Comparison of ENCODE assay signal across 9 cellular contexts in the genomic region with DNA sequence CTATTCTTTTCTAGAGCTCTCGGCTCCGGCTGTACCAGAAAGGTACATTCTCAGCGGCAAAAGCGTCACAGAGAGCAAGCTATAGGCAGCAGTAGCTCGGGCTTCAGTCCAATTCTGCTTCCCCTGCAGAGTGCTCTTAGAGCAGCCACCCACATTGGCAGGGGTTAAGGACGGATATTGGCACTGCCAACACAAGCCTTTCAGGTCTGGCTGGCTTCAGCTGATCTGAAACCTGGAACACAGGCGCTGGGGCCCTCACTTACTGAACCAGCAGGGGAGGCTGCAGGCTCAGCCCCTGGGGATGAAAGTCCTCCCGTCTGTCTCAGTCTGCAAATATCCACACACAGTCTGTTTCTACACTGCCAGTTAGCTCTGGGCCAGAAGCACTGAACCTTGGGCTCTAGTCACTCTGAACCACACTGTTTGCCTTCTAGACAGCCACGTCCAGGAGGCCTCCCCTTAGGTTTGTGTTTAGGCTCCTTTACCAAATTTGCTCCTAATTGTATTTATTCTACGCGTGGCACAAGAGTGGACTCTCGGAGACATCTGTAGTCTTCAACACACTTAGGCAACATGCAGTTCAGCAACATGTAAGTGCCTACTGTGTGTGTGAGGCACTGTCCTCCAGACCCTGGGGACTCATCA. TPM values are rescaled to one million over a fixed set of nuclear protein-coding genes. Genes with fewer than 3 reads are reported as not detected.
DNase-seq lines count a peak whose midpoint lies in the region; ATAC-seq and TF ChIP-seq lines count a peak whose summit lies in the region.
"Had no signal": no experiment of that assay in that cellular context is flagged by ENCODE, and none has a peak within 500 bp of the region (broad histone marks: within the 10 kb centered on the region; RNA-seq: fewer than 3 reads in every experiment).

No MANE protein-coding gene starts in this region.

- H3K4me2 ChIP-seq in neuronal stem cell (ENCODE audit: insufficient read depth, low read length, poor library complexity, severe bottlenecking), result no peak overlapping the region

- no peak overlapping the region for H2BK12ac ChIP-seq in neuronal stem cell (ENCODE audit: low read length)

- H3K4me1 ChIP-seq in esophagus squamous epithelium, result peaks cover 11 to 51% (median 23%) of the 10 kb centered on the region in 3 donors
- peaks cover 6 to 11% of the 10 kb centered on the region in 2 donors for H3K4me1 ChIP-seq in neuronal stem cell (ENCODE audit: control insufficient read depth in 2 of 2, insufficient read depth in 1 of 2, low read depth in 1 of 2, low read length in 2 of 2)

- DNase-seq in EH (ENCODE audit: low read depth) (peak; percentile 62), NCI-H446 (lab: John Stamatoyannopoulos, UW) (peak; percentile 60 to 86), esophagus squamous epithelium (lab: John Stamatoyannopoulos, UW) (no peak), neuronal stem cell (ENCODE audit: low spot score) (no peak), CD1c-positive myeloid dendritic cell (ENCODE audit: extremely low spot score) (no peak), DMS153 (lab: John Stamatoyannopoulos, UW) (no peak)

- no peak overlapping the region for H2BK15ac ChIP-seq in neuronal stem cell (ENCODE audit: low read length)

- intact Hi-C loops in esophagus squamous epithelium (cut with DNase I), result loop anchor here (10.0 kb wide), 1 partner anchor 150 kb away; no protein-coding TSS in a partner anchor

- no peak overlapping the region for H3K9ac ChIP-seq in neuronal stem cell (ENCODE audit: low read depth, low read length, poor library complexity)

- H3K36me3 ChIP-seq in esophagus squamous epithelium (peaks cover 0 to 6% (median 0%) of the 10 kb centered on the region in 3 donors), neuronal stem cell (replicated peaks in 1 of 2; ENCODE audit: control insufficient read depth in 2 of 2, insufficient read depth in 2 of 2, low read length in 2 of 2) (peaks cover 0 to 7% of the 10 kb centered on the region in 2 donors)

- no peaks in the 10 kb centered on the region for H3K79me1 ChIP-seq in neuronal stem cell (ENCODE audit: low read depth, low read length)

- H3K27ac ChIP-seq in esophagus squamous epithelium (peak overlapping the region; percentile 20 to 67 (median 53)), neuronal stem cell (replicated peaks; ENCODE audit: low read length) (no peak overlapping the region)
- H3K27ac ChIP-seq: epithelial cell of prostate had no signal

- TF ChIP-seq CTCF in esophagus squamous epithelium (IDR thresholded peaks at IDR 0.05), result peak in 5 of 6 experiments; percentile 55 to 88 (median 86)

- WGBS in esophagus squamous epithelium, 2 donors, result 41 to 47% methylated on average over 8 to 10 of the region's 12 CpGs
- WGBS in neuronal stem cell (ENCODE audit: extremely low coverage in 2 of 2, insufficient read length in 2 of 2, insufficient replicate concordance in 1 of 2), 2 donors, result no CpG with 5 or more reads among the region's 12 CpGs

- H3K4me3 ChIP-seq in esophagus squamous epithelium (no peak overlapping the region), neuronal stem cell (ENCODE audit: low read length in 2 of 2) (no peak overlapping the region)

- ATAC-seq in HG02571 (IDR thresholded peaks at IDR 0.05; ENCODE audit: unreplicated experiment) (no peak), GM18861 (IDR thresholded peaks at IDR 0.05; ENCODE audit: unreplicated experiment) (no peak)

- no peak overlapping the region for H2BK120ac ChIP-seq in neuronal stem cell (ENCODE audit: low read depth, low read length)

- no peak overlapping the region for H3K14ac ChIP-seq in neuronal stem cell (ENCODE audit: low read length)

- no peak overlapping the region for H3K23ac ChIP-seq in neuronal stem cell (ENCODE audit: low read depth, low read length, poor library complexity)

- peak overlapping the region; percentile 42 for H3K18ac ChIP-seq in neuronal stem cell (ENCODE audit: low read length)

- no peak overlapping the region for H2AFZ ChIP-seq in neuronal stem cell (ENCODE audit: low read length)

- no peak overlapping the region for H4K91ac ChIP-seq in neuronal stem cell (ENCODE audit: low read depth, low read length, poor library complexity)

- no peaks in the 10 kb centered on the region for H3K27me3 ChIP-seq in esophagus squamous epithelium
- no peaks in the 10 kb centered on the region for H3K27me3 ChIP-seq in neuronal stem cell (ENCODE audit: control insufficient read depth in 3 of 3, insufficient read depth in 3 of 3, low read depth in 1 of 3, low read length in 3 of 3)

- no peak overlapping the region for H3K4ac ChIP-seq in neuronal stem cell (ENCODE audit: low read length)

- H4K8ac ChIP-seq in neuronal stem cell (ENCODE audit: low read depth, low read length), result no peak overlapping the region

- H3K9me3 ChIP-seq in esophagus squamous epithelium (no peaks in the 10 kb centered on the region), neuronal stem cell (replicated peaks in 1 of 2; ENCODE audit: control insufficient read depth in 2 of 2, insufficient read depth in 1 of 2, low read depth in 1 of 2, low read length in 2 of 2) (no peaks in the 10 kb centered on the region)

- H2AK5ac ChIP-seq in neuronal stem cell (ENCODE audit: low read depth, low read length), result no peak overlapping the region

- no peak for TF ChIP-seq POLR2A in esophagus squamous epithelium (IDR thresholded peaks at IDR 0.05)

- no peak overlapping the region for H2BK5ac ChIP-seq in neuronal stem cell (ENCODE audit: low read length)

RNA-seq across cellular contexts. Expression of a gene that starts 40.1 kb away (rescaled TPM):
- total RNA-seq in esophagus squamous epithelium, result 10 to 100 TPM in 1 of 4 donors, 1 to 10 TPM in 3; 2.1 to 14.1 (median 5.9) TPM
- 0.08 TPM for polyA plus RNA-seq in neuronal stem cell (2013, experiment 1 of 2)
- polyA plus RNA-seq in neuronal stem cell (2013, experiment 2 of 2), result 0.04 TPM

RNA-seq across cellular contexts. Expression of a gene that starts 53.2 kb away (rescaled TPM):
- total RNA-seq in esophagus squamous epithelium, result 10 to 100 TPM; 42.3 to 70.5 (median 53.2) TPM
- 13.9 TPM for polyA plus RNA-seq in neuronal stem cell (2013, experiment 1 of 2)
- polyA plus RNA-seq in neuronal stem cell (2013, experiment 2 of 2), result 14.2 TPM

Comparison
In these comparisons a context has a peak if more than half of its experiments do, and no peak if none do; other contexts are left out.
1. DNase-seq: peak in EH (single experiment) and NCI-H446 (2 of 2); none in esophagus squamous epithelium (single experiment), neuronal stem cell (single experiment), CD1c-positive myeloid dendritic cell (single experiment) and DMS153 (single experiment).